ENCODE assay signal across 20 cellular contexts in genomic region chr15:67009576-67010569, GRCh38. TPM values are rescaled to one million over a fixed set of nuclear protein-coding genes. Genes with fewer than 3 reads are reported as not detected.
DNase-seq lines count a peak whose midpoint lies in the region; ATAC-seq and TF ChIP-seq lines count a peak whose summit lies in the region.
"Had no signal": no experiment of that assay in that cellular context is flagged by ENCODE, and none has a peak within 500 bp of the region (broad histone marks: within the 10 kb centered on the region; RNA-seq: fewer than 3 reads in every experiment).

No MANE protein-coding gene starts in this region.

- H3K27ac Mint-ChIP-seq in activated CD4-positive, alpha-beta T cell treated with anti-CD3 and anti-CD28 coated beads for 36 hours, result no peak overlapping the region
- H3K27ac Mint-ChIP-seq in activated T-helper 17 cell treated with anti-CD3 and anti-CD28 coated beads, Interleukin-2, amount 50 U/mL, for 72 hours, result no peak overlapping the region
- H3K27ac Mint-ChIP-seq in activated CD8-positive, alpha-beta T cell treated with anti-CD3 and anti-CD28 coated beads, Interleukin-2, amount 10 ng/mL, durations not matched to agents 7 days and 5 days, result no peak overlapping the region
- H3K27ac Mint-ChIP-seq: HFFc6 had no signal

- no peak for TF ChIP-seq CTCF in upper lobe of left lung (IDR thresholded peaks at IDR 0.05)

- H4K91ac ChIP-seq in mesenchymal stem cell (ENCODE audit: low read length), result no peak overlapping the region

- H3K4me2 ChIP-seq in mesenchymal stem cell (ENCODE audit: low read length, poor library complexity, severe bottlenecking), result no peak overlapping the region

- H3K27ac ChIP-seq in mesenchymal stem cell (ENCODE audit: low read length, poor library complexity, severe bottlenecking), result no peak overlapping the region
- no peak overlapping the region for H3K27ac ChIP-seq in upper lobe of left lung
- H3K27ac ChIP-seq: BLaER1 treated with 17β-estradiol and CSF1 and Interleukin-3, amounts not matched to agents 10 nM and 100 nM had no signal

- H3K36me3 ChIP-seq in mesenchymal stem cell (ENCODE audit: control insufficient read depth in 1 of 2, insufficient read depth in 2 of 2, low read depth in 1 of 2, low read length in 2 of 2), result no peaks in the 10 kb centered on the region
- no peaks in the 10 kb centered on the region for H3K36me3 ChIP-seq in upper lobe of left lung
- H3K36me3 ChIP-seq: BLaER1 treated with 17β-estradiol and CSF1 and Interleukin-3, amounts not matched to agents 10 nM and 100 nM had no signal

- no peak for TF ChIP-seq POLR2A in upper lobe of left lung (IDR thresholded peaks at IDR 0.05)

- no peak for DNase-seq in activated CD4-positive, alpha-beta T cell treated with anti-CD3 and anti-CD28 coated beads for 36 hours
- no peak for DNase-seq in activated CD4-positive, alpha-beta T cell treated with anti-CD3 and anti-CD28 coated beads, Interleukin-2, amount 50 U/mL, for 1 hour
- DNase-seq in EL, result peak; percentile 14
- DNase-seq in mesenchymal stem cell, result no peak
- no peak for DNase-seq in activated CD8-positive, alpha-beta T cell treated with anti-CD3 and anti-CD28 coated beads, Interleukin-2, amount 10 ng/mL, durations not matched to agents 7 days and 5 days
- no peak for DNase-seq in upper lobe of left lung
- no peak for DNase-seq in iPS-NIHi7 (ENCODE audit: extremely low spot score)
- DNase-seq: CD8-positive, alpha-beta memory T cell; DND-41; GDM1; HFFc6; Kasumi-1; NCI-H1105; NCI-H1694; NCI-H2107; NCI-H526 treated with DMSO at 0.1 percent for 48 hours; RPMI8226 had no signal

- POLR2A ChIA-PET in activated CD4-positive, alpha-beta T cell treated with anti-CD3 and anti-CD28 coated beads for 36 hours (lab: Charles Lee), result no interaction called here
- POLR2A ChIA-PET in activated CD8-positive, alpha-beta T cell treated with anti-CD3 and anti-CD28 coated beads, Interleukin-2, amount 10 ng/mL, durations not matched to agents 7 days and 5 days (lab: Charles Lee), result no interaction called here

- H3K27me3 ChIP-seq in mesenchymal stem cell (ENCODE audit: control insufficient read depth in 1 of 2, insufficient read depth in 1 of 2, low read length in 2 of 2) (no peaks in the 10 kb centered on the region), upper lobe of left lung (no peaks in the 10 kb centered on the region)
- H3K27me3 ChIP-seq: BLaER1 treated with 17β-estradiol and CSF1 and Interleukin-3, amounts not matched to agents 10 nM and 100 nM had no signal

- no peaks in the 10 kb centered on the region for H3K9me3 Mint-ChIP-seq in activated CD4-positive, alpha-beta T cell treated with anti-CD3 and anti-CD28 coated beads for 36 hours (ENCODE audit: low read depth)
- H3K9me3 Mint-ChIP-seq in activated T-helper 17 cell treated with anti-CD3 and anti-CD28 coated beads, Interleukin-2, amount 50 U/mL, for 72 hours, result no peaks in the 10 kb centered on the region
- H3K9me3 Mint-ChIP-seq in activated CD8-positive, alpha-beta T cell treated with anti-CD3 and anti-CD28 coated beads, Interleukin-2, amount 10 ng/mL, durations not matched to agents 7 days and 5 days (ENCODE audit: insufficient read depth), result no peaks in the 10 kb centered on the region
- H3K9me3 Mint-ChIP-seq: CD8-positive, alpha-beta memory T cell; HFFc6; IgD-negative memory B cell had no signal

- H2BK5ac ChIP-seq in mesenchymal stem cell (ENCODE audit: low read depth, low read length, poor library complexity, severe bottlenecking), result no peak overlapping the region

- H3K4me3 ChIP-seq in mesenchymal stem cell (ENCODE audit: insufficient read depth in 1 of 2, low read depth in 1 of 2, low read length in 2 of 2), result no peak overlapping the region
- no peak overlapping the region for H3K4me3 ChIP-seq in upper lobe of left lung
- H3K4me3 ChIP-seq: BLaER1 treated with 17β-estradiol and CSF1 and Interleukin-3, amounts not matched to agents 10 nM and 100 nM had no signal

- no peaks in the 10 kb centered on the region for H3K27me3 Mint-ChIP-seq in activated CD4-positive, alpha-beta T cell treated with anti-CD3 and anti-CD28 coated beads for 36 hours
- H3K27me3 Mint-ChIP-seq in activated T-helper 17 cell treated with anti-CD3 and anti-CD28 coated beads, Interleukin-2, amount 50 U/mL, for 72 hours, result no peaks in the 10 kb centered on the region
- peaks cover 8% of the 10 kb centered on the region for H3K27me3 Mint-ChIP-seq in activated CD8-positive, alpha-beta T cell treated with anti-CD3 and anti-CD28 coated beads, Interleukin-2, amount 10 ng/mL, durations not matched to agents 7 days and 5 days (ENCODE audit: low read depth)

- H3K18ac ChIP-seq in mesenchymal stem cell (ENCODE audit: low read depth in 1 of 2, low read length in 2 of 2), result no peak overlapping the region

- H3K4me1 ChIP-seq in mesenchymal stem cell (ENCODE audit: control insufficient read depth, insufficient read depth, low read depth, low read length) (peaks cover 12% of the 10 kb centered on the region), upper lobe of left lung (peaks cover 0 to 7% (median 3%) of the 10 kb centered on the region in 4 donors)

- TF ChIP-seq EP300 in upper lobe of left lung (IDR thresholded peaks at IDR 0.05), result no peak

- 87% methylated on average over 6 of the region's 7 CpGs for WGBS in mesenchymal stem cell
- WGBS in upper lobe of left lung, 2 donors, result 88 to 91% methylated on average over 6 to 7 of the region's 7 CpGs

- H4K8ac ChIP-seq in mesenchymal stem cell (ENCODE audit: low read length), result no peak overlapping the region

- intact Hi-C loops in activated CD4-positive, alpha-beta T cell treated with anti-CD3 and anti-CD28 coated beads for 36 hours (cut with DNase I, micrococcal nuclease), result no loop called here

- no peak overlapping the region for H3K4me3 Mint-ChIP-seq in activated CD4-positive, alpha-beta T cell treated with anti-CD3 and anti-CD28 coated beads for 36 hours
- H3K4me3 Mint-ChIP-seq in activated T-helper 17 cell treated with anti-CD3 and anti-CD28 coated beads, Interleukin-2, amount 50 U/mL, for 72 hours, result no peak overlapping the region
- no peak overlapping the region for H3K4me3 Mint-ChIP-seq in activated CD8-positive, alpha-beta T cell treated with anti-CD3 and anti-CD28 coated beads, Interleukin-2, amount 10 ng/mL, durations not matched to agents 7 days and 5 days
- H3K4me3 Mint-ChIP-seq: CD8-positive, alpha-beta memory T cell; HFFc6; IgD-negative memory B cell had no signal

- H2AFZ ChIP-seq in mesenchymal stem cell (ENCODE audit: low read depth, low read length), result no peak overlapping the region

- no peaks in the 10 kb centered on the region for H3K4me1 Mint-ChIP-seq in activated CD4-positive, alpha-beta T cell treated with anti-CD3 and anti-CD28 coated beads for 36 hours
- no peaks in the 10 kb centered on the region for H3K4me1 Mint-ChIP-seq in activated T-helper 17 cell treated with anti-CD3 and anti-CD28 coated beads, Interleukin-2, amount 50 U/mL, for 72 hours
- H3K4me1 Mint-ChIP-seq in activated CD8-positive, alpha-beta T cell treated with anti-CD3 and anti-CD28 coated beads, Interleukin-2, amount 10 ng/mL, durations not matched to agents 7 days and 5 days (ENCODE audit: low read depth), result peaks cover 6% of the 10 kb centered on the region

- no peaks in the 10 kb centered on the region for H3K36me3 Mint-ChIP-seq in activated CD4-positive, alpha-beta T cell treated with anti-CD3 and anti-CD28 coated beads for 36 hours (ENCODE audit: low read depth)
- H3K36me3 Mint-ChIP-seq in activated T-helper 17 cell treated with anti-CD3 and anti-CD28 coated beads, Interleukin-2, amount 50 U/mL, for 72 hours (ENCODE audit: low read depth), result no peaks in the 10 kb centered on the region
- no peaks in the 10 kb centered on the region for H3K36me3 Mint-ChIP-seq in activated CD8-positive, alpha-beta T cell treated with anti-CD3 and anti-CD28 coated beads, Interleukin-2, amount 10 ng/mL, durations not matched to agents 7 days and 5 days (ENCODE audit: low read depth)
- H3K36me3 Mint-ChIP-seq: CD8-positive, alpha-beta memory T cell; IgD-negative memory B cell had no signal

- peak; percentile 70 for ATAC-seq in activated CD4-positive, alpha-beta T cell treated with anti-CD3 and anti-CD28 coated beads for 36 hours
- peak; percentile 35 for ATAC-seq in activated T-helper 17 cell treated with anti-CD3 and anti-CD28 coated beads, Interleukin-2, amount 50 U/mL, for 72 hours (replicated peaks)
- no peak for ATAC-seq in activated CD8-positive, alpha-beta T cell treated with anti-CD3 and anti-CD28 coated beads, Interleukin-2, amount 10 ng/mL, durations not matched to agents 7 days and 5 days
- no peak for ATAC-seq in upper lobe of left lung (ENCODE audit: low FRiP score in 2 of 2)

- CTCF ChIA-PET in activated CD4-positive, alpha-beta T cell treated with anti-CD3 and anti-CD28 coated beads for 36 hours (lab: Charles Lee), result interaction anchor here (0.8 to 0.9 kb wide), 2 partner anchors 44 to 84 kb away, joined by 3 read pairs; no protein-coding TSS in a partner anchor
- CTCF ChIA-PET in activated CD8-positive, alpha-beta T cell treated with anti-CD3 and anti-CD28 coated beads, Interleukin-2, amount 10 ng/mL, durations not matched to agents 7 days and 5 days (lab: Charles Lee), result no interaction called here

- H3K4ac ChIP-seq in mesenchymal stem cell (ENCODE audit: low read depth in 1 of 2, low read length in 2 of 2), result no peak overlapping the region

- no peak overlapping the region for H2BK120ac ChIP-seq in mesenchymal stem cell (ENCODE audit: low read depth, low read length)

- H3K14ac ChIP-seq in mesenchymal stem cell (ENCODE audit: low read length in 2 of 2), result no peak overlapping the region

- H2AK5ac ChIP-seq in mesenchymal stem cell (ENCODE audit: low read length, severe bottlenecking), result peak overlapping the region; percentile 38

- H2BK15ac ChIP-seq in mesenchymal stem cell (ENCODE audit: low read depth, poor library complexity, severe bottlenecking), result peak overlapping the region; percentile 52

- no peak overlapping the region for H2BK12ac ChIP-seq in mesenchymal stem cell (ENCODE audit: low read length in 2 of 2)

- H3K9ac ChIP-seq in mesenchymal stem cell (ENCODE audit: low read length), result no peak overlapping the region
- H3K9ac ChIP-seq: BLaER1 treated with 17β-estradiol and CSF1 and Interleukin-3, amounts not matched to agents 10 nM and 100 nM had no signal

- no peaks in the 10 kb centered on the region for H3K79me1 ChIP-seq in mesenchymal stem cell (replicated peaks; ENCODE audit: low read length, poor library complexity, severe bottlenecking)

- H3K23ac ChIP-seq in mesenchymal stem cell (ENCODE audit: low read length in 2 of 2), result no peak overlapping the region

- H3K9me3 ChIP-seq in mesenchymal stem cell (ENCODE audit: control insufficient read depth, low read length), result peaks cover 7% of the 10 kb centered on the region
- H3K9me3 ChIP-seq in upper lobe of left lung, result no peaks in the 10 kb centered on the region

RNA-seq across cellular contexts. Expression of gene SMAD3, which starts 55.5 kb away (rescaled TPM):
- 10 to 100 TPM; 33.7 to 40.8 TPM for total RNA-seq in activated CD4-positive, alpha-beta T cell treated with anti-CD3 and anti-CD28 coated beads for 36 hours
- 10 to 100 TPM; 57.0 to 94.9 TPM for total RNA-seq in activated T-helper 17 cell treated with anti-CD3 and anti-CD28 coated beads, Interleukin-2, amount 50 U/mL, for 72 hours
- 126 TPM for polyA plus RNA-seq in mesenchymal stem cell (2013, experiment 1 of 2)
- polyA plus RNA-seq in mesenchymal stem cell (2013, experiment 2 of 2), result 125 TPM
- total RNA-seq in activated CD8-positive, alpha-beta T cell treated with anti-CD3 and anti-CD28 coated beads, Interleukin-2, amount 10 ng/mL, durations not matched to agents 7 days and 5 days, result 10 to 100 TPM; 26.8 to 27.1 TPM
- total RNA-seq in upper lobe of left lung, result 10 to 100 TPM; 31.7 to 44.5 (median 36.3) TPM

Comparison
In these comparisons a context has a peak if more than half of its experiments do, and no peak if none do; other contexts are left out.
1. ATAC-seq: peak in activated CD4-positive, alpha-beta T cell treated with anti-CD3 and anti-CD28 coated beads for 36 hours (single experiment) and activated T-helper 17 cell treated with anti-CD3 and anti-CD28 coated beads, Interleukin-2, amount 50 U/mL, for 72 hours (single experiment); none in activated CD8-positive, alpha-beta T cell treated with anti-CD3 and anti-CD28 coated beads, Interleukin-2, amount 10 ng/mL, durations not matched to agents 7 days and 5 days (single experiment) and upper lobe of left lung (0 of 2).